24 cellular contexts compared by ENCODE assay signal in genomic region chr6:103820148-103820547, GRCh38.
"Had no signal": no experiment of that assay in that cellular context is flagged by ENCODE, and none has a peak within 500 bp of the region (broad histone marks: within the 10 kb centered on the region; RNA-seq: fewer than 3 reads in every experiment).

No MANE protein-coding gene starts in this region.

- H3K4me1 ChIP-seq: colonic mucosa, lower lobe of right lung, parathyroid adenoma, prostate gland, right atrium auricular region, stomach, tibial artery had no signal

- ATAC-seq: left ventricle myocardium superior, lower lobe of right lung, natural killer cell, sciatic nerve had no signal

- H3K36me3 Mint-ChIP-seq: natural killer cell, type B pancreatic cell had no signal

- H2AFZ ChIP-seq: parathyroid adenoma had no signal

- H3K27ac Mint-ChIP-seq: dendritic cell treated with granulocyte-macrophage colony-stimulating factor and Interleukin-4, amounts not matched to agents 40 ng/mL and 50 ng/mL, for 4 days; immature natural killer cell; natural killer cell; type B pancreatic cell had no signal

- H3K79me2 ChIP-seq: parathyroid adenoma had no signal

- H3K9ac ChIP-seq: parathyroid adenoma had no signal

- H3K9me3 ChIP-seq: colonic mucosa, lower lobe of right lung, prostate gland, right atrium auricular region had no signal

- DNase-seq: colonic mucosa; effector CD8-positive, alpha-beta T cell; hypothalamus; immature natural killer cell; left ventricle myocardium superior; lower lobe of right lung; natural killer cell; stimulated activated CD4-positive, alpha-beta T cell treated with anti-CD3 and anti-CD28 coated beads, Interleukin-12 subunit alpha, Interleukin-12 subunit beta, amount 100 ng/mL, for 4 hours; stimulated activated CD4-positive, alpha-beta T cell treated with anti-CD3 and anti-CD28 coated beads, Interleukin-1b, Interleukin-23, amount 100 ng/mL, for 48 hours; stimulated activated CD4-positive, alpha-beta T cell treated with anti-CD3 and anti-CD28 coated beads, Interleukin-4, amount 100 ng/mL, for 1 hour; stimulated activated CD8-positive, alpha-beta memory T cell treated with anti-CD3 and anti-CD28 coated beads, Interleukin-4, amount 100 ng/mL, for 48 hours; stimulated activated naive CD4-positive, alpha-beta T cell treated with Interleukin-2 at 50 U/mL for 16 hours; stomach; tibial artery had no signal

- H3K27ac ChIP-seq: colonic mucosa, lower lobe of right lung, parathyroid adenoma, prostate gland, right atrium auricular region, stomach, tibial artery had no signal

- FAIRE-seq: endothelial cell of umbilical vein, frontal cortex, keratinocyte had no signal

- H3K4me1 Mint-ChIP-seq: immature natural killer cell, natural killer cell had no signal

- H3K4me2 ChIP-seq: smooth muscle cell had no signal

- H3K4me3 ChIP-seq: colonic mucosa, lower lobe of right lung, prostate gland, right atrium auricular region, smooth muscle cell, stomach, tibial artery had no signal

- H3K27me3 ChIP-seq: colonic mucosa, right atrium auricular region, stomach, tibial artery had no signal

- H3K36me3 ChIP-seq: colonic mucosa, lower lobe of right lung, prostate gland, right atrium auricular region, stomach, tibial artery had no signal

- H3K4me3 Mint-ChIP-seq: dendritic cell treated with granulocyte-macrophage colony-stimulating factor and Interleukin-4, amounts not matched to agents 40 ng/mL and 50 ng/mL, for 4 days; immature natural killer cell; natural killer cell; type B pancreatic cell had no signal

- H3K27me3 Mint-ChIP-seq: dendritic cell treated with granulocyte-macrophage colony-stimulating factor and Interleukin-4, amounts not matched to agents 40 ng/mL and 50 ng/mL, for 4 days; type B pancreatic cell had no signal
